8 cellular contexts compared by ENCODE assay signal in the genomic region with DNA sequence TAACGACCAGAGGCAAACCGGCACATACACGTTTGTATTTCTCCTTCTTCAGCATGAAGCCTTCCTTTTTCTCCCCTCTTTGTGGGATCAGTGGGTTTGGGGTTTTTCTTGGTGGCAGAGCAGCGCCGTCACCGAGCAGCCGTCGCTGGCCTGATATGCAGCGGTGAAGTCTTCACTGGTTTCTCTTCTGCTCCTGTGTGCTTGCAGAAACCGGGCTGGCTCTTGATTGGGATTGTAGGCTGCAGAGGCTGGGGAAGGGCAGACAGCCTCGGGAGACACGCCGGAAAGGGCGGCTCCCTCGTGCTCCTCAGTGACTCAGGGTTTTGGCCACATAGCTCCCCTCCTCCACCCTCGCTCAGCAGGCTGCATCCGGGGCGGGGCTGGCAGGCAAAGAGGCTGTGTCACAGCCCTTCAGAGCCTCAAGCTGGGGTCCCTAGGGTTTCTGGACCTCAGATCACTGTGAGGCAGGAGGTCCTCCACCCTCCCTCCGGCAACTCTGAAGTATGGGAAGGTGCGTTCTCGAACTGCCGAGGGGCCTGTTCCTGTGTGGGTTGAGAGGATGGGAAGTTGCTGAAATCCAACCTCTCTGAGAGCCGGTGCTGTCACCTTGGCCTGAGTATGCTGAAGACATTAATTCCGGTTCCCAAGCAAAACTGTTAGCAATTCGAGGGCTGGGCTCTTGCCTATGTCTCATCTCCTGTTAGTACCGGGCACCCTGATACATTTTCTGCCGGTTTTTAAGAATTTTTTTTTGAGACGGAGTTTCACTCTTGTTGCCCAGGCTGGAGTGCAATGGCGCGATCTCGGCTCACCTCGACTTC. TPM values are rescaled to one million over a fixed set of nuclear protein-coding genes. Genes with fewer than 3 reads are reported as not detected.
A peak's percentile ranks its signal among the peaks of the same experiment; 100 is the strongest.
DNase-seq lines count a peak whose midpoint lies in the region; ATAC-seq and TF ChIP-seq lines count a peak whose summit lies in the region.

No MANE protein-coding gene starts in this region.

- peak overlapping the region; percentile 83 to 96 (median 94) for H3K4me3 Mint-ChIP-seq in immature natural killer cell

- H3K27me3 Mint-ChIP-seq in immature natural killer cell (ENCODE audit: low read depth in 3 of 3) = peaks cover 6 to 14% (median 8%) of the 10 kb centered on the region in 3 donors

- no peaks in the 10 kb centered on the region for H3K9me3 Mint-ChIP-seq in immature natural killer cell

- no peak for TF ChIP-seq CTCF in GM12875 (IDR thresholded peaks at IDR 0.05; ENCODE audit: borderline replicate concordance, insufficient read depth, low read depth, low read length)
- TF ChIP-seq CTCF in NB4 (IDR thresholded peaks at IDR 0.05; ENCODE audit: low read depth, low read length) = no peak
- TF ChIP-seq CTCF in astrocyte of the spinal cord (IDR thresholded peaks at IDR 0.05; ENCODE audit: low read depth, low read length) = no peak

- peaks cover 56 to 58% of the 10 kb centered on the region in 2 donors for H3K4me1 Mint-ChIP-seq in immature natural killer cell

- peak; percentile 59 for TF ChIP-seq POLR2A in NB4 (IDR thresholded peaks at IDR 0.05; ENCODE audit: extremely low read depth, insufficient read length)

- in situ Hi-C loops in astrocyte of the spinal cord (cut with HindIII; ENCODE audit: low sequenced_read_pairs) = no loop called here

- H3K27ac Mint-ChIP-seq in immature natural killer cell = peak overlapping the region; percentile 88 to 95 (median 90)

- DNase-seq in NB4 (ENCODE audit: low read depth) (peak; percentile 100), T1000 (lab: John Stamatoyannopoulos, UW) (peak; percentile 73), astrocyte of the spinal cord (ENCODE audit: low read depth, low spot score) (peak; percentile 79), immature natural killer cell (peak; percentile 77 to 80 (median 79))
- DNase-seq in stimulated activated CD4-positive, alpha-beta T cell treated with anti-CD3 and anti-CD28 coated beads, Interleukin-12 subunit alpha, Interleukin-12 subunit beta, amount 100 ng/mL, for 48 hours (ENCODE audit: low read depth in 2 of 3, low spot score in 1 of 3) = peak; percentile 83 to 89 (median 86)

- H3K4me3 ChIP-seq in GM12875 (ENCODE audit: low read depth, low read length) (peak overlapping the region; percentile 47), NB4 (ENCODE audit: low read depth, low read length) (peak overlapping the region; percentile 90), astrocyte of the spinal cord (ENCODE audit: low read depth, low read length) (no peak overlapping the region)

- peaks cover 8 to 16% (median 14%) of the 10 kb centered on the region in 3 donors for H3K36me3 Mint-ChIP-seq in immature natural killer cell

- ATAC-seq in HG02571 (IDR thresholded peaks at IDR 0.05; ENCODE audit: unreplicated experiment) (peak; percentile 77), GM18519 (IDR thresholded peaks at IDR 0.05; ENCODE audit: low FRiP score, unreplicated experiment) (no peak)

RNA-seq across cellular contexts. Expression of a gene that starts 24.2 kb away (rescaled TPM):
- 10 to 100 TPM; 55.5 to 74.7 (median 67.9) TPM for polyA plus RNA-seq in immature natural killer cell

RNA-seq across cellular contexts. Expression of a gene that starts 44.4 kb away (rescaled TPM):
- polyA plus RNA-seq in immature natural killer cell = 10 to 100 TPM; 13.8 to 32.6 (median 23.5) TPM

RNA-seq across cellular contexts. Expression of a gene that starts 52.5 kb away (rescaled TPM):
- polyA plus RNA-seq in immature natural killer cell = 100 to 1,000 TPM; 196 to 243 (median 199) TPM
